ENCODE assay signal across 21 cellular contexts in genomic region chr9:16461851-16462250, GRCh38.
DNase-seq lines count a peak whose midpoint lies in the region; ATAC-seq and TF ChIP-seq lines count a peak whose summit lies in the region.
"Had no signal": no experiment of that assay in that cellular context is flagged by ENCODE, and none has a peak within 500 bp of the region (broad histone marks: within the 10 kb centered on the region; RNA-seq: fewer than 3 reads in every experiment).

No MANE protein-coding gene starts in this region.

- H3K27ac ChIP-seq in GM23338 (ENCODE audit: low read depth) (peak overlapping the region; percentile 1; the same call in 1 of the 2 replicates), hepatocyte (no peak overlapping the region)
- H3K27ac ChIP-seq: C4-2B, SJCRH30 had no signal

- no peak for DNase-seq in GM23338 (ENCODE audit: low spot score)
- DNase-seq in LNCaP clone FGC (ENCODE audit: low read depth), result peak; percentile 79
- no peak for DNase-seq in hepatocyte (ENCODE audit: low spot score)
- DNase-seq in progenitor cell of endocrine pancreas (ENCODE audit: low spot score, unreplicated experiment), result no peak
- no peak for DNase-seq in amygdala (lab: John Stamatoyannopoulos, UW)
- no peak for DNase-seq in cerebellar cortex (ENCODE audit: low spot score)
- DNase-seq: GDM1, KG1, MV-4-11, NCI-H1417 treated with DMSO at 0.1 percent for 48 hours, NCI-H187 treated with DMSO at 0.1 percent for 48 hours, NCI-H345, NCI-H524 treated with DMSO at 0.1 percent for 48 hours had no signal

- no peaks in the 10 kb centered on the region for H3K9me3 Mint-ChIP-seq in GM23338
- no peaks in the 10 kb centered on the region for H3K9me3 Mint-ChIP-seq in progenitor cell of endocrine pancreas (ENCODE audit: low read depth)
- H3K9me3 Mint-ChIP-seq: T-helper 1 cell treated with Interleukin-12 subunit alpha and Interleukin-12 subunit beta and Interleukin-4 antibody, amounts not matched to agents 30 μg/mL and 1 μg/mL, for 36 hours had no signal

- H3K27me3 Mint-ChIP-seq in GM23338 (ENCODE audit: insufficient read depth, low read depth, poor library complexity) (peaks cover 2% of the 10 kb centered on the region), progenitor cell of endocrine pancreas (peaks cover 4% of the 10 kb centered on the region)

- H3K4me1 ChIP-seq in GM23338 (ENCODE audit: insufficient read depth) (peaks cover 30% of the 10 kb centered on the region), hepatocyte (ENCODE audit: insufficient read depth) (peaks cover 6% of the 10 kb centered on the region)

- H3K27me3 ChIP-seq in GM23338 (ENCODE audit: insufficient read depth) (no peaks in the 10 kb centered on the region), hepatocyte (no peaks in the 10 kb centered on the region)
- H3K27me3 ChIP-seq: SJCRH30 had no signal

- H3K4me2 ChIP-seq in GM23338, result peak overlapping the region; percentile 10; the same call in 1 of the 2 replicates
- H3K4me2 ChIP-seq in hepatocyte, result peak overlapping the region; percentile 2

- H3K9me2 ChIP-seq in GM23338 (ENCODE audit: insufficient read depth), result 0 out of 2 replicates have a peak, but pooled peaks cover 5% of the 10 kb centered on the region
- no peaks in the 10 kb centered on the region for H3K9me2 ChIP-seq in hepatocyte (replicated peaks; ENCODE audit: insufficient read depth)

- H3K4me3 ChIP-seq in GM23338 (no peak overlapping the region), LNCaP clone FGC (ENCODE audit: low read depth, low read length) (no peak overlapping the region), hepatocyte (no peak overlapping the region)
- H3K4me3 ChIP-seq: HAP-1, SJCRH30 had no signal

- H2AFZ ChIP-seq in GM23338, result no peak overlapping the region
- H2AFZ ChIP-seq in hepatocyte, result no peak overlapping the region

- peak overlapping the region; percentile 53 for H3K27ac Mint-ChIP-seq in GM23338
- H3K27ac Mint-ChIP-seq in progenitor cell of endocrine pancreas, result peak overlapping the region; percentile 59
- H3K27ac Mint-ChIP-seq: T-helper 1 cell treated with Interleukin-12 subunit alpha and Interleukin-12 subunit beta and Interleukin-4 antibody, amounts not matched to agents 30 μg/mL and 1 μg/mL, for 36 hours had no signal

- H3K4me1 Mint-ChIP-seq in GM23338, result peaks cover 49% of the 10 kb centered on the region
- peaks cover 5% of the 10 kb centered on the region for H3K4me1 Mint-ChIP-seq in progenitor cell of endocrine pancreas (ENCODE audit: low read depth)

- H4K20me1 ChIP-seq in GM23338 (replicated peaks; ENCODE audit: insufficient read depth) (no peaks in the 10 kb centered on the region), hepatocyte (ENCODE audit: insufficient read depth, poor library complexity, severe bottlenecking) (no peaks in the 10 kb centered on the region)

- 54% methylated on average over 2 of the region's 2 CpGs for WGBS in hepatocyte (ENCODE audit: low lambda C conversion rate, missing lambda C conversion rate)

- H3K4me3 Mint-ChIP-seq in GM23338 (no peak overlapping the region; the same call in 2 of the 3 replicates), progenitor cell of endocrine pancreas (ENCODE audit: low read depth) (no peak overlapping the region)
- H3K4me3 Mint-ChIP-seq: T-helper 1 cell treated with Interleukin-12 subunit alpha and Interleukin-12 subunit beta and Interleukin-4 antibody, amounts not matched to agents 30 μg/mL and 1 μg/mL, for 36 hours had no signal

- H3K36me3 ChIP-seq in GM23338 (ENCODE audit: insufficient read depth) (no peaks in the 10 kb centered on the region; the same call in 1 of the 2 replicates), hepatocyte (replicated peaks; ENCODE audit: insufficient read depth, low read depth) (no peaks in the 10 kb centered on the region)
- H3K36me3 ChIP-seq: HAP-1, SJCRH30 had no signal

- no peak for TF ChIP-seq CTCF in GM23338 (conservative IDR thresholded peaks at IDR 0.05; ENCODE audit: low read depth in 2 of 2)
- TF ChIP-seq CTCF in LNCaP clone FGC (IDR thresholded peaks at IDR 0.05; ENCODE audit: control insufficient read depth, extremely low read depth, insufficient read depth), result no peak
- TF ChIP-seq CTCF in hepatocyte (IDR thresholded peaks at IDR 0.05; ENCODE audit: poor library complexity), result no peak
- TF ChIP-seq CTCF in progenitor cell of endocrine pancreas (IDR thresholded peaks at IDR 0.05; ENCODE audit: unreplicated experiment), result no peak

- ATAC-seq in GM23338, result peak; percentile 14
- no peak for ATAC-seq in HG03354 (IDR thresholded peaks at IDR 0.05; ENCODE audit: poor library complexity, severe bottlenecking, unreplicated experiment)
- no peak for ATAC-seq in GM18873 (IDR thresholded peaks at IDR 0.05; ENCODE audit: low FRiP score, unreplicated experiment)
- ATAC-seq: HepG2, Panc1 had no signal

- H3F3A ChIP-seq in GM23338 (replicated peaks; ENCODE audit: low read depth), result no peaks in the 10 kb centered on the region

- H3K9me3 ChIP-seq in hepatocyte (ENCODE audit: low read depth), result no peaks in the 10 kb centered on the region
- H3K9me3 ChIP-seq: HAP-1, SJCRH30 had no signal

- H3K79me2 ChIP-seq in GM23338 (replicated peaks; ENCODE audit: insufficient read depth), result no peaks in the 10 kb centered on the region
- no peaks in the 10 kb centered on the region for H3K79me2 ChIP-seq in hepatocyte

- H3K36me3 Mint-ChIP-seq in GM23338 (ENCODE audit: low read depth) (no peaks in the 10 kb centered on the region), progenitor cell of endocrine pancreas (ENCODE audit: insufficient read depth) (no peaks in the 10 kb centered on the region)

TF ChIP-seq in GM23338, 12 proteins besides CTCF, POLR2A, EP300 and RAD21 (continues in another document):
- TF ChIP-seq POLR2AphosphoS5 (IDR thresholded peaks at IDR 0.05; ENCODE audit: low read depth) (no peak), STAT1 (IDR thresholded peaks at IDR 0.05; ENCODE audit: unreplicated experiment) (no peak), ZNF114 (CRISPR knock-in tag; IDR thresholded peaks at IDR 0.05) (no peak), CREB1 (CRISPR knock-in tag; IDR thresholded peaks at IDR 0.05; ENCODE audit: low read depth) (no peak), NANOG (IDR thresholded peaks at IDR 0.05; ENCODE audit: borderline replicate concordance) (no peak), ZNF331 (CRISPR knock-in tag; IDR thresholded peaks at IDR 0.05; ENCODE audit: low read depth) (no peak), ZNF462 (CRISPR knock-in tag; IDR thresholded peaks at IDR 0.05) (no peak)
